22 cellular contexts compared by ENCODE assay signal in the genomic region with DNA sequence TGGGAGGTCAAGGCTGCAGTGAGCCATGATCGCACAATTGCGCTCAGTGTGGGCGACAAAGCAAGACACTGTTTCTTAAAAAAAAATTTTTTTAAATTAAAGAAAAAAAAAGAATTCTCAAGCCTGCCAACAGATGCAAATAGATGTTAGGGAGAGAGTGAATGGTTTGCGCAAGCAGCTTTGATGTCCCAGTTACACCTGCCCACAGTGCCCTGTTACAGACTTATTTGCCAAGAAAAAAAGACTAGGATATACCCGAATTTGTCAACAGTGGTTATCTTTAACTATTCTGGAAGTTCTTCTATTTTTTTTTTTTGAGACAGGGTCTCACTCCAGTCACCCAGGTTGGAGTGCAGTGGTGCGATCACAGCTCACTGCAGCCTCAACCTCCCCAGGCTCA.
"Had no signal": no experiment of that assay in that cellular context is flagged by ENCODE, and none has a peak within 500 bp of the region (broad histone marks: within the 10 kb centered on the region; RNA-seq: fewer than 3 reads in every experiment).

No MANE protein-coding gene starts in this region.

- H3K27me3 ChIP-seq: esophagus squamous epithelium, gastroesophageal sphincter, heart left ventricle, hepatocyte, left lung had no signal

- H3K4me3 ChIP-seq: coronary artery, esophagus squamous epithelium, gastroesophageal sphincter, heart left ventricle, hepatocyte, left lung, lower lobe of right lung, mucosa of descending colon had no signal

- H3K9me3 ChIP-seq: esophagus squamous epithelium, gastroesophageal sphincter, heart left ventricle, left lung, lower lobe of right lung, mucosa of descending colon had no signal

- H3K27ac ChIP-seq: coronary artery, epithelial cell of prostate, esophagus squamous epithelium, gastroesophageal sphincter, heart left ventricle, hepatocyte, left lung, lower lobe of right lung had no signal

- H3K4me3 Mint-ChIP-seq: dendritic cell treated with granulocyte-macrophage colony-stimulating factor and Interleukin-4, amounts not matched to agents 40 ng/mL and 50 ng/mL, for 4 days; effector memory CD8-positive, alpha-beta T cell; endodermal cell; immature natural killer cell; mesothelial cell of epicardium had no signal

- H3K4me1 ChIP-seq: heart left ventricle, left lung, lower lobe of right lung had no signal

- DNase-seq: effector CD8-positive, alpha-beta T cell; effector memory CD8-positive, alpha-beta T cell; endodermal cell; erythroblast; esophagus squamous epithelium; heart left ventricle; hypothalamus; immature natural killer cell; islet precursor cell; kidney; kidney glomerular epithelial cell; left colon; left lung; lower lobe of right lung; mucosa of descending colon had no signal

- H3K27ac Mint-ChIP-seq: dendritic cell treated with granulocyte-macrophage colony-stimulating factor and Interleukin-4, amounts not matched to agents 40 ng/mL and 50 ng/mL, for 4 days; mesothelial cell of epicardium had no signal

- H3K9me3 Mint-ChIP-seq: dendritic cell treated with granulocyte-macrophage colony-stimulating factor and Interleukin-4, amounts not matched to agents 40 ng/mL and 50 ng/mL, for 4 days; effector memory CD8-positive, alpha-beta T cell; immature natural killer cell; mesothelial cell of epicardium had no signal

- H3K36me3 Mint-ChIP-seq: mesothelial cell of epicardium had no signal

- H3K27me3 Mint-ChIP-seq: dendritic cell treated with granulocyte-macrophage colony-stimulating factor and Interleukin-4, amounts not matched to agents 40 ng/mL and 50 ng/mL, for 4 days; effector memory CD8-positive, alpha-beta T cell had no signal

- ATAC-seq: effector memory CD8-positive, alpha-beta T cell; esophagus mucosa; gastroesophageal sphincter; heart left ventricle; left colon; left lung; lower lobe of right lung; mucosa of descending colon had no signal
